In genomic region chr12:45331552-45331951, GRCh38 we compare ENCODE assay signal across 12 cellular contexts.
DNase-seq lines count a peak whose midpoint lies in the region; ATAC-seq and TF ChIP-seq lines count a peak whose summit lies in the region.
"Had no signal": no experiment of that assay in that cellular context is flagged by ENCODE, and none has a peak within 500 bp of the region (broad histone marks: within the 10 kb centered on the region; RNA-seq: fewer than 3 reads in every experiment).

No MANE protein-coding gene starts in this region.

- POLR2A ChIA-PET in activated CD4-positive, alpha-beta memory T cell treated with anti-CD3 and anti-CD28 coated beads, Interleukin-2, amount 10 ng/mL, durations not matched to agents 7 days and 5 days (lab: Charles Lee): no interaction called here

- H3K4me3 ChIP-seq in epithelial cell of esophagus (ENCODE audit: low read length): no peak overlapping the region
- H3K4me3 ChIP-seq in Karpas-422 (ENCODE audit: low read length): no peak overlapping the region
- H3K4me3 ChIP-seq: GM23248 had no signal

- H3K27ac Mint-ChIP-seq in activated CD4-positive, alpha-beta memory T cell treated with anti-CD3 and anti-CD28 coated beads, Interleukin-2, amount 10 ng/mL, durations not matched to agents 7 days and 5 days: no peak overlapping the region
- H3K27ac Mint-ChIP-seq: CD8-positive, alpha-beta memory T cell had no signal

- H3K4me2 ChIP-seq in Karpas-422 (ENCODE audit: low read depth, low read length, poor library complexity, severe bottlenecking): no peak overlapping the region

- H3K36me3 ChIP-seq in Karpas-422 (ENCODE audit: insufficient read depth, low read length): no peaks in the 10 kb centered on the region

- H3K4me3 Mint-ChIP-seq in activated CD4-positive, alpha-beta memory T cell treated with anti-CD3 and anti-CD28 coated beads, Interleukin-2, amount 10 ng/mL, durations not matched to agents 7 days and 5 days: no peak overlapping the region
- H3K4me3 Mint-ChIP-seq: CD8-positive, alpha-beta memory T cell had no signal

- no peaks in the 10 kb centered on the region for H3K27me3 Mint-ChIP-seq in activated CD4-positive, alpha-beta memory T cell treated with anti-CD3 and anti-CD28 coated beads, Interleukin-2, amount 10 ng/mL, durations not matched to agents 7 days and 5 days
- H3K27me3 Mint-ChIP-seq: CD8-positive, alpha-beta memory T cell had no signal

- no peaks in the 10 kb centered on the region for H3K4me1 ChIP-seq in Karpas-422 (ENCODE audit: low read length)

- TF ChIP-seq CTCF in epithelial cell of esophagus (IDR thresholded peaks at IDR 0.05; ENCODE audit: insufficient read depth, low read depth, low read length, missing control alignments): no peak

- no peak overlapping the region for H3K9ac ChIP-seq in Karpas-422 (ENCODE audit: low read length)
- H3K9ac ChIP-seq: GM23248 had no signal

- H3K27ac ChIP-seq in Karpas-422 (ENCODE audit: low read length): no peak overlapping the region
- H3K27ac ChIP-seq: GM23248 had no signal

- peak; percentile 70 for ATAC-seq in GM19463 (IDR thresholded peaks at IDR 0.05; ENCODE audit: unreplicated experiment)
- peak; percentile 82 for ATAC-seq in HG03354 (IDR thresholded peaks at IDR 0.05; ENCODE audit: poor library complexity, severe bottlenecking, unreplicated experiment)
- ATAC-seq in GM21526 (IDR thresholded peaks at IDR 0.05; ENCODE audit: low FRiP score, unreplicated experiment): no peak

- DNase-seq in epithelial cell of esophagus (ENCODE audit: low read depth): peak; percentile 20
- no peak for DNase-seq in Karpas-422
- DNase-seq in kidney glomerular epithelial cell (lab: John Stamatoyannopoulos, UW): no peak
- DNase-seq in activated CD4-positive, alpha-beta memory T cell treated with anti-CD3 and anti-CD28 coated beads, Interleukin-2, amount 10 ng/mL, durations not matched to agents 7 days and 5 days: no peak
- DNase-seq: CD8-positive, alpha-beta memory T cell; GM23248; KG1; NCI-H1092 treated with DMSO at 0.1 percent for 48 hours; NCI-H187 had no signal

- no peak overlapping the region for H2AFZ ChIP-seq in Karpas-422 (ENCODE audit: low read length)
- H2AFZ ChIP-seq: GM23248 had no signal

- peaks cover 2% of the 10 kb centered on the region for H3K4me1 Mint-ChIP-seq in activated CD4-positive, alpha-beta memory T cell treated with anti-CD3 and anti-CD28 coated beads, Interleukin-2, amount 10 ng/mL, durations not matched to agents 7 days and 5 days

- H3K27me3 ChIP-seq in Karpas-422 (ENCODE audit: low read length): no peaks in the 10 kb centered on the region

- CTCF ChIA-PET in activated CD4-positive, alpha-beta memory T cell treated with anti-CD3 and anti-CD28 coated beads, Interleukin-2, amount 10 ng/mL, durations not matched to agents 7 days and 5 days (lab: Charles Lee): no interaction called here

- H3K9me3 ChIP-seq in Karpas-422 (ENCODE audit: low read length): no peaks in the 10 kb centered on the region

- H3K9me2 ChIP-seq in Karpas-422 (replicated peaks; ENCODE audit: insufficient read depth, low read length): no peaks in the 10 kb centered on the region

- no peaks in the 10 kb centered on the region for H3K79me2 ChIP-seq in Karpas-422 (ENCODE audit: low read length)

- peaks cover 19% of the 10 kb centered on the region for H3K36me3 Mint-ChIP-seq in activated CD4-positive, alpha-beta memory T cell treated with anti-CD3 and anti-CD28 coated beads, Interleukin-2, amount 10 ng/mL, durations not matched to agents 7 days and 5 days (ENCODE audit: low read depth)

- no peaks in the 10 kb centered on the region for H4K20me1 ChIP-seq in Karpas-422 (ENCODE audit: insufficient read depth, low read depth, low read length)

- no peaks in the 10 kb centered on the region for H3K9me3 Mint-ChIP-seq in activated CD4-positive, alpha-beta memory T cell treated with anti-CD3 and anti-CD28 coated beads, Interleukin-2, amount 10 ng/mL, durations not matched to agents 7 days and 5 days
- H3K9me3 Mint-ChIP-seq: CD8-positive, alpha-beta memory T cell had no signal
